11 cellular contexts compared by ENCODE assay signal in the genomic region with DNA sequence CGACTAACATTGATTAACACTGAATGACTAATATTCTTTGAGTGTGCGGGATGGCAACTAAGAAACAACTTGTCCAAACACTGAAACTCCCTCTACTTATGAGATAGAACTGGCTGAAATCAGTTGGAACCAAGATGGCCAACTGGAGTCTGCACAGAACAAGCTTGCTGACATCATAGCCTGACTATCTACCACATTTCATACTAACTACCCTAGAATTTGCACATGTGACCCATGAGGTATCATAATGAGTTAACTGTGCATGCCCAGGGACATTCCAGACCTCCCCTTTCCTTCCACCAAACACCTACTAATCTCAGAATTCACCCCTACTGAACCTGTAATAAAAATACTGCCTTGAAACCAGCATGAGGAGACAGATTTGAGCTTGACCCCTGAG. TPM values are rescaled to one million over a fixed set of nuclear protein-coding genes. Genes with fewer than 3 reads are reported as not detected.
DNase-seq lines count a peak whose midpoint lies in the region; ATAC-seq and TF ChIP-seq lines count a peak whose summit lies in the region.
"Had no signal": no experiment of that assay in that cellular context is flagged by ENCODE, and none has a peak within 500 bp of the region (broad histone marks: within the 10 kb centered on the region; RNA-seq: fewer than 3 reads in every experiment).

No MANE protein-coding gene starts in this region.

- no peaks in the 10 kb centered on the region for H3K4me1 ChIP-seq in HUES6 (ENCODE audit: control insufficient read depth, insufficient read depth, low read length)
- H3K4me1 ChIP-seq in SK-N-SH (ENCODE audit: control insufficient read depth in 1 of 2, insufficient read depth in 2 of 2, low read depth in 1 of 2, low read length in 1 of 2): no peaks in the 10 kb centered on the region; a peak in 1 of 4 replicates

- no peak for TF ChIP-seq CTCF in activated CD8-positive, alpha-beta T cell treated with anti-CD3 and anti-CD28 coated beads for 36 hours (IDR thresholded peaks at IDR 0.05)
- TF ChIP-seq CTCF in HFFc6 (IDR thresholded peaks at IDR 0.05): no peak
- TF ChIP-seq CTCF in SK-N-SH (IDR thresholded peaks at IDR 0.05): no peak

- POLR2A ChIA-PET in activated CD8-positive, alpha-beta T cell treated with anti-CD3 and anti-CD28 coated beads for 36 hours (lab: Charles Lee): interaction anchor here (1.2 kb wide), 1 partner anchor 9 kb away, joined by 7 read pairs; no protein-coding TSS in a partner anchor
- POLR2A ChIA-PET in activated CD8-positive, alpha-beta T cell treated with anti-CD3 and anti-CD28 coated beads, Interleukin-2, amount 10 ng/mL, durations not matched to agents 7 days and 5 days (lab: Charles Lee): no interaction called here
- POLR2A ChIA-PET in SK-N-SH (lab: Yijun Ruan, JAX): no interaction called here

- H3K36me3 ChIP-seq in HUES6 (ENCODE audit: control insufficient read depth, insufficient read depth, low read length) (peaks cover 54% of the 10 kb centered on the region), SK-N-SH (replicated peaks in 1 of 2; ENCODE audit: control insufficient read depth in 1 of 2, insufficient read depth in 2 of 2, low read length in 1 of 2) (peaks cover 23 to 40% of the 10 kb centered on the region in 2 experiments)

- no peaks in the 10 kb centered on the region for H3K27me3 Mint-ChIP-seq in activated CD8-positive, alpha-beta T cell treated with anti-CD3 and anti-CD28 coated beads for 36 hours
- no peaks in the 10 kb centered on the region for H3K27me3 Mint-ChIP-seq in activated CD8-positive, alpha-beta T cell treated with anti-CD3 and anti-CD28 coated beads, Interleukin-2, amount 10 ng/mL, durations not matched to agents 7 days and 5 days (ENCODE audit: low read depth)
- H3K27me3 Mint-ChIP-seq in HFFc6 (ENCODE audit: insufficient read depth) (no peaks in the 10 kb centered on the region), immature natural killer cell (ENCODE audit: low read depth in 3 of 3) (peaks cover 0 to 2% (median 0%) of the 10 kb centered on the region in 3 donors)

- CTCF ChIA-PET in activated CD8-positive, alpha-beta T cell treated with anti-CD3 and anti-CD28 coated beads for 36 hours (lab: Charles Lee): interaction anchor here (1.0 kb wide), 2 partner anchors 15 to 22 kb away, joined by 3 read pairs; no protein-coding TSS in a partner anchor
- CTCF ChIA-PET in activated CD8-positive, alpha-beta T cell treated with anti-CD3 and anti-CD28 coated beads, Interleukin-2, amount 10 ng/mL, durations not matched to agents 7 days and 5 days (lab: Charles Lee): interaction anchor here (0.8 to 1.3 kb wide), 2 partner anchors 22 to 37 kb away, joined by 3 read pairs; no protein-coding TSS in a partner anchor
- CTCF ChIA-PET in SK-N-SH (lab: Yijun Ruan, JAX): interaction anchor here (1.4 kb wide), 1 partner anchor 14 kb away, joined by 3 read pairs; no protein-coding TSS in a partner anchor

- H4K20me1 ChIP-seq in SK-N-SH (ENCODE audit: insufficient read depth): no peaks in the 10 kb centered on the region

- H3K4me1 Mint-ChIP-seq in activated CD8-positive, alpha-beta T cell treated with anti-CD3 and anti-CD28 coated beads for 36 hours (ENCODE audit: low read depth): peaks cover 55% of the 10 kb centered on the region
- H3K4me1 Mint-ChIP-seq in activated CD8-positive, alpha-beta T cell treated with anti-CD3 and anti-CD28 coated beads, Interleukin-2, amount 10 ng/mL, durations not matched to agents 7 days and 5 days (ENCODE audit: low read depth): peaks cover 10% of the 10 kb centered on the region
- H3K4me1 Mint-ChIP-seq in HFFc6 (ENCODE audit: low read depth) (peaks cover 32% of the 10 kb centered on the region), immature natural killer cell (peaks cover 40 to 79% of the 10 kb centered on the region in 2 donors)

- no peak overlapping the region for H3K4me2 ChIP-seq in SK-N-SH

- H3K27me3 ChIP-seq in HUES6 (ENCODE audit: control insufficient read depth, insufficient read depth, low read length) (no peaks in the 10 kb centered on the region), SK-N-SH (ENCODE audit: insufficient read depth) (no peaks in the 10 kb centered on the region)

- H3K36me3 Mint-ChIP-seq in activated CD8-positive, alpha-beta T cell treated with anti-CD3 and anti-CD28 coated beads for 36 hours (ENCODE audit: low read depth): peaks cover 63% of the 10 kb centered on the region
- peaks cover 64% of the 10 kb centered on the region for H3K36me3 Mint-ChIP-seq in activated CD8-positive, alpha-beta T cell treated with anti-CD3 and anti-CD28 coated beads, Interleukin-2, amount 10 ng/mL, durations not matched to agents 7 days and 5 days (ENCODE audit: low read depth)
- H3K36me3 Mint-ChIP-seq in HFFc6 (ENCODE audit: low read depth): peaks cover 60% of the 10 kb centered on the region
- peaks cover 7 to 26% (median 11%) of the 10 kb centered on the region in 3 donors for H3K36me3 Mint-ChIP-seq in immature natural killer cell

- H2AFZ ChIP-seq in SK-N-SH (ENCODE audit: low read depth): no peak overlapping the region

- H3K9me2 ChIP-seq in SK-N-SH: no peaks in the 10 kb centered on the region

- no peak overlapping the region for H3K9ac ChIP-seq in HUES6 (ENCODE audit: low read length)
- H3K9ac ChIP-seq in SK-N-SH: no peak overlapping the region

- no peaks in the 10 kb centered on the region for H3K9me3 ChIP-seq in HUES6 (ENCODE audit: control insufficient read depth, insufficient read depth, low read depth, low read length)
- H3K9me3 ChIP-seq in SK-N-SH: no peaks in the 10 kb centered on the region

- 0 out of 2 replicates have a peak overlapping the region, but pooled peaks have one; percentile 8 for H3K27ac ChIP-seq in HUES6 (ENCODE audit: low read depth, low read length)
- no peak overlapping the region for H3K27ac ChIP-seq in SK-N-SH (ENCODE audit: low read depth in 2 of 2, low read length in 1 of 2)

- peaks cover 4% of the 10 kb centered on the region; the same call in 1 of the 2 replicates for H3K79me2 ChIP-seq in SK-N-SH (ENCODE audit: insufficient read depth)

- intact Hi-C loops in activated CD8-positive, alpha-beta T cell treated with anti-CD3 and anti-CD28 coated beads for 36 hours (cut with micrococcal nuclease): no loop called here

- WGBS in SK-N-SH (ENCODE audit: low lambda C conversion rate): 92% methylated on average over 2 of the region's 2 CpGs

- TF ChIP-seq EP300 in SK-N-SH (IDR thresholded peaks at IDR 0.05; ENCODE audit: borderline replicate concordance in 1 of 2, low read depth in 1 of 2, low read length in 1 of 2): no peak

- H3K4me3 ChIP-seq in HUES6 (ENCODE audit: low read depth, low read length): no peak overlapping the region
- no peak overlapping the region for H3K4me3 ChIP-seq in SK-N-SH (ENCODE audit: low read depth in 2 of 2, low read length in 1 of 2)

- no peak overlapping the region for H3K4me3 Mint-ChIP-seq in activated CD8-positive, alpha-beta T cell treated with anti-CD3 and anti-CD28 coated beads for 36 hours
- no peak overlapping the region for H3K4me3 Mint-ChIP-seq in activated CD8-positive, alpha-beta T cell treated with anti-CD3 and anti-CD28 coated beads, Interleukin-2, amount 10 ng/mL, durations not matched to agents 7 days and 5 days
- H3K4me3 Mint-ChIP-seq in HFFc6 (no peak overlapping the region), immature natural killer cell (no peak overlapping the region)

- no peaks in the 10 kb centered on the region for H3F3A ChIP-seq in SK-N-SH (replicated peaks; ENCODE audit: insufficient read depth)

- no peak for TF ChIP-seq RAD21 in SK-N-SH (IDR thresholded peaks at IDR 0.05; ENCODE audit: low read length)

- peak; percentile 96 for ATAC-seq in activated CD8-positive, alpha-beta T cell treated with anti-CD3 and anti-CD28 coated beads for 36 hours
- no peak for ATAC-seq in activated CD8-positive, alpha-beta T cell treated with anti-CD3 and anti-CD28 coated beads, Interleukin-2, amount 10 ng/mL, durations not matched to agents 7 days and 5 days
- ATAC-seq: sciatic nerve had no signal

- peak; percentile 12 for DNase-seq in activated CD8-positive, alpha-beta T cell treated with anti-CD3 and anti-CD28 coated beads for 36 hours
- DNase-seq in activated CD8-positive, alpha-beta T cell treated with anti-CD3 and anti-CD28 coated beads, Interleukin-2, amount 10 ng/mL, durations not matched to agents 7 days and 5 days: no peak
- DNase-seq in HFFc6 (no peak), immature natural killer cell (no peak), SK-N-SH (no peak), HCEC 1CT (no peak), UCSD-AML1 (lab: John Stamatoyannopoulos, UW; ENCODE audit: unreplicated experiment) (no peak)
- DNase-seq: activated CD4-positive, alpha-beta T cell treated with anti-CD3 and anti-CD28 coated beads for 1 hour; erythroblast had no signal

- peak overlapping the region; percentile 55 for H3K27ac Mint-ChIP-seq in activated CD8-positive, alpha-beta T cell treated with anti-CD3 and anti-CD28 coated beads for 36 hours
- no peak overlapping the region for H3K27ac Mint-ChIP-seq in activated CD8-positive, alpha-beta T cell treated with anti-CD3 and anti-CD28 coated beads, Interleukin-2, amount 10 ng/mL, durations not matched to agents 7 days and 5 days
- H3K27ac Mint-ChIP-seq in HFFc6 (peak overlapping the region; percentile 14; the same call in 1 of the 2 replicates), immature natural killer cell (peak overlapping the region in 4 of 6 donors; percentile 1 to 38 (median 4))

- H3K9me3 Mint-ChIP-seq in activated CD8-positive, alpha-beta T cell treated with anti-CD3 and anti-CD28 coated beads for 36 hours: no peaks in the 10 kb centered on the region
- no peaks in the 10 kb centered on the region for H3K9me3 Mint-ChIP-seq in activated CD8-positive, alpha-beta T cell treated with anti-CD3 and anti-CD28 coated beads, Interleukin-2, amount 10 ng/mL, durations not matched to agents 7 days and 5 days (ENCODE audit: insufficient read depth)
- no peaks in the 10 kb centered on the region for H3K9me3 Mint-ChIP-seq in HFFc6
- no peaks in the 10 kb centered on the region for H3K9me3 Mint-ChIP-seq in immature natural killer cell

TF ChIP-seq in SK-N-SH, 30 proteins besides CTCF, POLR2A, EP300 and RAD21 (continues in another document):
- no peak for TF ChIP-seq ELF1 (IDR thresholded peaks at IDR 0.05)

RNA-seq across cellular contexts. Expression of a gene that starts 43.2 kb away (rescaled TPM):
- total RNA-seq in activated CD8-positive, alpha-beta T cell treated with anti-CD3 and anti-CD28 coated beads for 36 hours: 10 to 100 TPM; 24.7 to 25.7 TPM
- 10 to 100 TPM; 29.1 to 30.2 TPM for total RNA-seq in activated CD8-positive, alpha-beta T cell treated with anti-CD3 and anti-CD28 coated beads, Interleukin-2, amount 10 ng/mL, durations not matched to agents 7 days and 5 days
- 10 to 100 TPM; 15.7 to 18.7 (median 17.6) TPM for total RNA-seq in HFFc6 (2021; fragmentation: NEBNext Ultra II Directional; extraction: Animal tissue kit (Norgen Biotek cat#: 25700))
- 10 to 100 TPM in 1 of 3 donors, 1 to 10 TPM in 2; 4.1 to 12.8 (median 5.7) TPM for polyA plus RNA-seq in immature natural killer cell
- polyA plus RNA-seq in SK-N-SH (2012; rRNA removed): 1.7 and 1.9 TPM in 2 replicates
- polyA plus RNA-seq in SK-N-SH (2012; cell fraction: cytosol; rRNA removed): 2.0 and 2.3 TPM in 2 replicates
- 2.3 and 5.3 TPM in 2 replicates for polyA plus RNA-seq in SK-N-SH (2012; cell fraction: nucleus; rRNA removed)
